22 cellular contexts compared by ENCODE assay signal in the genomic region with DNA sequence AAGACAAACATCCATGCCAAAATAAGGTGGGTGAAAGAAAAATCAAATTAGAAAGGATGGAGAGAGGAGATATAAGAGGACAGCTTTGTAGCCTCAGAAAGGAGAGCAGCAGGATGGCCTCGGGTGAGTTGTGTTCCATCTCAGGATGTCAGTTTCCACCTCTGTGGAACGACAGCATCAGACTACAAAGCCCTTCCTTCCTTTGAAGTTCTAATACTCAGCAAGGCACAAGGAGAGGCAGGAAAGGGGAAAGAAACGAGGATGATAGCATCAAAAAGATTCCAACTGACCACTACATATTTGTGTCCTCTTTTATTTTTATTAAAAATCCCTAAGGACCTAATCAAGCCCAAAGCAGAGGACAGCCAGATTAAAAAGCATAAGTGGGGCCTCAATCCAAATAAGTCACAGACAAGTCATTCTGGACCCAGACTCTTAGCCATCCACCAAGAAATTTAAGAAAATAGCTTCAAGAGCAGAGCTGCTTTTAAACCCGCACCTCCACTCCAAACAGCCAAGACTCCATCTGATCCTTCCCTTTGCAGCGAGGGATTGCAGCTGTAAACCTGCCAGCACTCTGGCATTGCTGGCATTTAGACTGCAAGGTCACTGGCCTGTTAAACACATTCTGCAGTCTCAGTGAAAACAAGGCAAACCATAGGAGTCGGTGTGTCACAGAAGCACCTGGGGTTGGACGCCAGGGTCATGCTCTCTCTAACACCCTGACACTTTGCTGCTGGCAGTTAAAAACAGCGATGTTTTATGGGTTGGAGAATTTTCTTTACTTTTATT.
DNase-seq lines count a peak whose midpoint lies in the region; ATAC-seq and TF ChIP-seq lines count a peak whose summit lies in the region.
"Had no signal": no experiment of that assay in that cellular context is flagged by ENCODE, and none has a peak within 500 bp of the region (broad histone marks: within the 10 kb centered on the region; RNA-seq: fewer than 3 reads in every experiment).

No MANE protein-coding gene starts in this region.

- H3K27me3 Mint-ChIP-seq in T-helper 17 cell (no peaks in the 10 kb centered on the region), H9 (ENCODE audit: low read depth) (no peaks in the 10 kb centered on the region)
- H3K27me3 Mint-ChIP-seq: activated CD8-positive, alpha-beta T cell treated with anti-CD3 and anti-CD28 coated beads for 36 hours; activated naive CD8-positive, alpha-beta T cell; IgD-negative memory B cell had no signal

- H3K9me3 ChIP-seq in parathyroid adenoma (ENCODE audit: control insufficient read depth, low read length) = no peaks in the 10 kb centered on the region
- H3K9me3 ChIP-seq in T-helper 17 cell (ENCODE audit: control insufficient read depth, low read length, poor library complexity, severe bottlenecking) = no peaks in the 10 kb centered on the region
- no peaks in the 10 kb centered on the region for H3K9me3 ChIP-seq in H9 (ENCODE audit: control insufficient read depth, low read depth, low read length)
- H3K9me3 ChIP-seq: uterus had no signal

- peak; percentile 87 for ATAC-seq in left ventricle myocardium superior
- ATAC-seq in T-helper 17 cell = no peak
- ATAC-seq: activated CD8-positive, alpha-beta T cell treated with anti-CD3 and anti-CD28 coated beads for 36 hours; activated T-cell treated with anti-CD3 and anti-CD28 coated beads, Interleukin-2, amount 50 U/mL, for 4 hours; esophagus mucosa had no signal

- H3K4me1 ChIP-seq in parathyroid adenoma (no peaks in the 10 kb centered on the region), H9 (ENCODE audit: insufficient read depth, low read length) (no peaks in the 10 kb centered on the region; the same call in 1 of the 2 replicates)
- H3K4me1 ChIP-seq: uterus had no signal

- no peak overlapping the region for H3K23ac ChIP-seq in H9 (ENCODE audit: insufficient read length, low read depth, low read length)

- H2AFZ ChIP-seq in parathyroid adenoma = peak overlapping the region; percentile 17
- H2AFZ ChIP-seq in H9 (ENCODE audit: low read length) = no peak overlapping the region

- no peaks in the 10 kb centered on the region for H4K20me1 ChIP-seq in H9 (ENCODE audit: control insufficient read depth, insufficient read depth, insufficient read length)

- H3K79me2 ChIP-seq in parathyroid adenoma (no peaks in the 10 kb centered on the region), H9 (ENCODE audit: insufficient read depth, low read length) (no peaks in the 10 kb centered on the region)

- no peaks in the 10 kb centered on the region for H3K79me1 ChIP-seq in H9 (ENCODE audit: insufficient read depth, low read depth, low read length, poor library complexity, severe bottlenecking)

- H4K8ac ChIP-seq in H9 (replicated peaks; ENCODE audit: insufficient read length, low read depth, low read length) = no peak overlapping the region

- H3K18ac ChIP-seq in H9 (ENCODE audit: insufficient read length, low read depth, low read length) = no peak overlapping the region

- H3K23me2 ChIP-seq in H9 (ENCODE audit: insufficient read length, low read depth, low read length, poor library complexity, severe bottlenecking) = no peaks in the 10 kb centered on the region

- H3K9me3 Mint-ChIP-seq in H9 = peaks cover 2 to 4% of the 10 kb centered on the region in 2 experiments; a peak in 2 of 5 replicates
- H3K9me3 Mint-ChIP-seq: activated CD8-positive, alpha-beta T cell treated with anti-CD3 and anti-CD28 coated beads for 36 hours; activated T-cell treated with anti-CD3 and anti-CD28 coated beads, Interleukin-2, amount 50 U/mL, for 4 hours; IgD-negative memory B cell; neural crest cell; T-helper 1 cell treated with Interleukin-12 subunit alpha and Interleukin-12 subunit beta and Interleukin-4 antibody, amounts not matched to agents 30 μg/mL and 1 μg/mL, for 36 hours had no signal

- H4K5ac ChIP-seq in H9 (ENCODE audit: insufficient read length, low read depth, low read length) = no peak overlapping the region

- H3K4me3 Mint-ChIP-seq in T-helper 17 cell (no peak overlapping the region), H9 (no peak overlapping the region)
- H3K4me3 Mint-ChIP-seq: activated CD8-positive, alpha-beta T cell treated with anti-CD3 and anti-CD28 coated beads for 36 hours; activated naive CD8-positive, alpha-beta T cell; activated T-cell treated with anti-CD3 and anti-CD28 coated beads, Interleukin-2, amount 50 U/mL, for 4 hours; CD4-positive, CD25-positive, alpha-beta regulatory T cell; IgD-negative memory B cell; immature natural killer cell; mesothelial cell of epicardium; neural crest cell; T-helper 1 cell treated with Interleukin-12 subunit alpha and Interleukin-12 subunit beta and Interleukin-4 antibody, amounts not matched to agents 30 μg/mL and 1 μg/mL, for 36 hours had no signal

- no peak overlapping the region for H3K14ac ChIP-seq in H9 (ENCODE audit: insufficient read depth, low read length)

- H2BK12ac ChIP-seq in H9 (ENCODE audit: insufficient read length, low read depth, low read length) = no peak overlapping the region

- H3K4ac ChIP-seq in H9 (ENCODE audit: low read depth, low read length) = no peak overlapping the region

- no peak overlapping the region for H2AK5ac ChIP-seq in H9 (ENCODE audit: insufficient read length, low read length)

- no peaks in the 10 kb centered on the region for H3K4me1 Mint-ChIP-seq in T-helper 17 cell
- peaks cover 33 to 39% of the 10 kb centered on the region in 2 experiments for H3K4me1 Mint-ChIP-seq in H9
- H3K4me1 Mint-ChIP-seq: CD4-positive, CD25-positive, alpha-beta regulatory T cell; IgD-negative memory B cell; immature natural killer cell; mesothelial cell of epicardium had no signal

- H3K27ac ChIP-seq in parathyroid adenoma (no peak overlapping the region), H9 (ENCODE audit: insufficient read length, low read depth, low read length) (no peak overlapping the region)
- H3K27ac ChIP-seq: uterus, WERI-Rb-1 had no signal

- DNase-seq in EH (ENCODE audit: low read depth) = peak; percentile 15
- DNase-seq in SHP77 treated with DMSO at 0.1 percent for 48 hours (lab: John Stamatoyannopoulos, UW) = peak; percentile 91
- DNase-seq in left ventricle myocardium superior = peak; percentile 57
- DNase-seq in stimulated activated CD4-positive, alpha-beta T cell treated with anti-CD3 and anti-CD28 coated beads, Interleukin-15, amount 100 ng/mL, for 24 hours = no peak
- no peak for DNase-seq in NCI-H748 (lab: John Stamatoyannopoulos, UW; ENCODE audit: unreplicated experiment)
- no peak for DNase-seq in T-helper 17 cell
- DNase-seq in H9 = no peak
- DNase-seq: activated CD8-positive, alpha-beta T cell treated with anti-CD3 and anti-CD28 coated beads for 36 hours; activated T-cell treated with anti-CD3 and anti-CD28 coated beads, Interleukin-2, amount 50 U/mL, for 4 hours; CD4-positive, CD25-positive, alpha-beta regulatory T cell; DND-41; immature natural killer cell; NCI-H1930; uterus; WERI-Rb-1 had no signal

- no peaks in the 10 kb centered on the region for H3K27me3 ChIP-seq in parathyroid adenoma (ENCODE audit: control insufficient read depth, insufficient read depth, low read length)
- H3K27me3 ChIP-seq in H9 (ENCODE audit: insufficient read depth, low read length) = no peaks in the 10 kb centered on the region
- H3K27me3 ChIP-seq: uterus had no signal

- H2BK120ac ChIP-seq in H9 (ENCODE audit: low read depth, low read length, poor library complexity, severe bottlenecking) = no peak overlapping the region

- no peaks in the 10 kb centered on the region for H3K36me3 Mint-ChIP-seq in T-helper 17 cell (ENCODE audit: low read depth)
- H3K36me3 Mint-ChIP-seq in H9 (ENCODE audit: insufficient read depth in 1 of 3, low read depth in 3 of 3) = peaks cover 0 to 4% (median 0%) of the 10 kb centered on the region in 3 experiments; a peak in 2 of 7 replicates
- H3K36me3 Mint-ChIP-seq: activated naive CD8-positive, alpha-beta T cell; CD4-positive, CD25-positive, alpha-beta regulatory T cell; IgD-negative memory B cell; immature natural killer cell; mesothelial cell of epicardium had no signal

- TF ChIP-seq CTCF in parathyroid adenoma (IDR thresholded peaks at IDR 0.05) (no peak), H9 (conservative IDR thresholded peaks at IDR 0.05) (no peak)

- no CpG with 5 or more reads among the region's 8 CpGs for WGBS in H9 (ENCODE audit: extremely low coverage, insufficient read length, low lambda C conversion rate)

- no peak overlapping the region for H3K9ac ChIP-seq in parathyroid adenoma
- no peak overlapping the region for H3K9ac ChIP-seq in H9 (ENCODE audit: extremely low read depth, insufficient read length, low read length)

- H2BK5ac ChIP-seq in H9 (ENCODE audit: insufficient read length, low read length) = no peak overlapping the region

- no peak overlapping the region for H4K91ac ChIP-seq in H9 (ENCODE audit: insufficient read length, low read depth, low read length)

- H2BK20ac ChIP-seq in H9 (ENCODE audit: low read depth, low read length, poor library complexity, severe bottlenecking) = no peak overlapping the region

- no peak overlapping the region for H2BK15ac ChIP-seq in H9 (ENCODE audit: low read depth, low read length)

- no peak overlapping the region for H3K4me3 ChIP-seq in parathyroid adenoma (ENCODE audit: low read depth, low read length)
- H3K4me3 ChIP-seq: uterus had no signal

- intact Hi-C loops in left ventricle myocardium superior (cut with micrococcal nuclease) = no loop called here

- H3T11ph ChIP-seq in H9 (ENCODE audit: low read length) = no peak overlapping the region

- no peaks in the 10 kb centered on the region for H3K36me3 ChIP-seq in parathyroid adenoma (ENCODE audit: control insufficient read depth, insufficient read depth, low read length)
- H3K36me3 ChIP-seq: uterus, WERI-Rb-1 had no signal

- no peak overlapping the region for H3K27ac Mint-ChIP-seq in T-helper 17 cell
- no peak overlapping the region; a peak in 1 of 7 replicates for H3K27ac Mint-ChIP-seq in H9
- H3K27ac Mint-ChIP-seq: activated CD8-positive, alpha-beta T cell treated with anti-CD3 and anti-CD28 coated beads for 36 hours; activated naive CD8-positive, alpha-beta T cell; CD4-positive, CD25-positive, alpha-beta regulatory T cell; immature natural killer cell; mesothelial cell of epicardium; T-helper 1 cell treated with Interleukin-12 subunit alpha and Interleukin-12 subunit beta and Interleukin-4 antibody, amounts not matched to agents 30 μg/mL and 1 μg/mL, for 36 hours had no signal

- H3K4me2 ChIP-seq in parathyroid adenoma (ENCODE audit: low read length) (no peak overlapping the region), H9 (ENCODE audit: insufficient read depth, insufficient read length, low read length) (no peak overlapping the region)

- H3K56ac ChIP-seq in H9 (ENCODE audit: insufficient read length, low read depth, low read length) = no peak overlapping the region

Comparison
In these comparisons a context has a peak if more than half of its experiments do, and no peak if none do; other contexts are left out.
1. DNase-seq: peak in EH (single experiment), SHP77 treated with DMSO at 0.1 percent for 48 hours (single experiment) and left ventricle myocardium superior (single experiment); none in stimulated activated CD4-positive, alpha-beta T cell treated with anti-CD3 and anti-CD28 coated beads, Interleukin-15, amount 100 ng/mL, for 24 hours (single experiment), NCI-H748 (single experiment), T-helper 17 cell (0 of 3) and H9 (single experiment).